8 cellular contexts compared by ENCODE assay signal in the genomic region with DNA sequence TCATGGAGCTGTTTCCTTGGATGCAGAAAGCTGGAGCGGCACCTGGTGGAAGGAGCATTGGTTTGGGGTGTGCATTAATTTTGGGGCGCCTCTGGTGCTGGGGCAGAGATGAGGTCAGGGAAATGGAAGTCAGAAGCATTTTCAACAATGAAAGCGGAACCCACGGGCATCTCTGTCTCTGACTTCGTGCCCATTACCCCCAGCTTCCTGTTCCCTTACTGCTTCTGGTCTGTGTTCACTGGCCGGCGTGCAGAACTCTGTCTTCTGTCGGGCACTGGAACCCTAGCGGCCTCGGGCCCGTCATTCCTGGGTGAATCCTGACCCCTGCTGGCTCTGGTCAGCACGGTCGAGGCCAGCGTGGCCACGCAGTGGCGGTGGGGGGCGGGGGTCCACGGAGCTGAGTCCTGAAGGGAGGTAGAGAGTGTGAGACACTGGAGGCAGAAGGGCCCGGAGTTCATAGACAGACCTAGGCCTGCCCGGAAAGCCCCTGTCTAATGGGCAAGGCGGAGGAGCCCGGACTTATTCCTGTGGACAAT. TPM values are rescaled to one million over a fixed set of nuclear protein-coding genes. Genes with fewer than 3 reads are reported as not detected.
DNase-seq lines count a peak whose midpoint lies in the region; ATAC-seq, FAIRE-seq and TF ChIP-seq lines count a peak whose summit lies in the region.

No MANE protein-coding gene starts in this region.

- TF ChIP-seq RAD21 in H1 (IDR thresholded peaks at IDR 0.05 in 1 of 2, conservative IDR thresholded peaks at IDR 0.05 in 1 of 2; ENCODE audit: low read depth in 2 of 2, low read length in 2 of 2): peak; percentile 95 to 96

- H3F3A ChIP-seq in PC-3 (ENCODE audit: low read length, unreplicated experiment): no peaks in the 10 kb centered on the region

- ATAC-seq in PC-3 (peak; percentile 90), GM18873 (IDR thresholded peaks at IDR 0.05; ENCODE audit: low FRiP score, unreplicated experiment) (no peak)

- H3K27me3 ChIP-seq in PC-3 (ENCODE audit: low read length): no peaks in the 10 kb centered on the region
- no peaks in the 10 kb centered on the region for H3K27me3 ChIP-seq in H1 (replicated peaks in 1 of 4; ENCODE audit: control insufficient read depth in 3 of 4, extremely low read depth in 1 of 4, insufficient read depth in 3 of 4, low read length in 3 of 4)

- no peak overlapping the region for H2BK120ac ChIP-seq in H1 (replicated peaks; ENCODE audit: low read depth, low read length)

- POLR2A ChIA-PET in PC-3 (lab: Charles Lee; ENCODE audit: unreplicated experiment): no interaction called here
- POLR2A ChIA-PET in H1 (lab: Charles Lee; ENCODE audit: partially characterized antibody): interaction anchor here (0.6 to 4.1 kb wide), 18 partner anchors 10 to 160 kb away, joined by 3 to 29 read pairs (median 4); a partner anchor contains a TSS

- no peaks in the 10 kb centered on the region for H3K9me2 ChIP-seq in PC-3 (replicated peaks; ENCODE audit: low read length)

- no peaks in the 10 kb centered on the region for H3K4me1 ChIP-seq in PC-3 (ENCODE audit: insufficient read depth, low read length)
- peaks cover 0 to 4% (median under 1%) of the 10 kb centered on the region in 4 experiments; a peak in 4 of 7 replicates for H3K4me1 ChIP-seq in H1 (replicated peaks in 1 of 4; ENCODE audit: control insufficient read depth in 3 of 4, insufficient read depth in 4 of 4, low read length in 3 of 4)

- H3K9ac ChIP-seq in PC-3 (ENCODE audit: low read length) (no peak overlapping the region), H1 (replicated peaks in 1 of 4; ENCODE audit: extremely low read depth in 1 of 4, low read depth in 3 of 4, low read length in 3 of 4) (no peak overlapping the region)

- H2AK5ac ChIP-seq in H1 (ENCODE audit: low read depth, low read length): no peak overlapping the region

- no peak for FAIRE-seq in H1 (lab: Jason Lieb, UNC)

- no peak overlapping the region for H3K56ac ChIP-seq in H1 (replicated peaks; ENCODE audit: insufficient read length, low read depth, low read length)

- no peaks in the 10 kb centered on the region for H4K20me1 ChIP-seq in PC-3 (ENCODE audit: low read length)
- no peaks in the 10 kb centered on the region for H4K20me1 ChIP-seq in H1 (replicated peaks in 1 of 2; ENCODE audit: control insufficient read depth in 1 of 2, insufficient read depth in 2 of 2, low read length in 2 of 2)

- no peak overlapping the region for H3K23ac ChIP-seq in H1 (ENCODE audit: insufficient read length)

- no peak overlapping the region for H3K14ac ChIP-seq in H1 (ENCODE audit: insufficient read length)

- H3K18ac ChIP-seq in H1 (ENCODE audit: extremely low read depth, low read length): no peak overlapping the region; the same call in 1 of the 2 replicates

- no peaks in the 10 kb centered on the region for H3K23me2 ChIP-seq in H1 (ENCODE audit: low read depth, low read length)

- no peak overlapping the region for H2BK5ac ChIP-seq in H1 (ENCODE audit: low read depth, low read length)

- H3K27ac ChIP-seq in PC-3 (ENCODE audit: low read length) (no peak overlapping the region), H1 (ENCODE audit: low read depth, low read length) (no peak overlapping the region)

- DNase-seq in stimulated activated CD4-positive, alpha-beta T cell treated with anti-CD3 and anti-CD28 coated beads, Interleukin-15, amount 100 ng/mL, for 24 hours: peak; percentile 32
- no peak for DNase-seq in stimulated activated CD4-positive, alpha-beta T cell treated with anti-CD3 and anti-CD28 coated beads, Interleukin-2, amount 100 ng/mL, for 24 hours
- DNase-seq in PC-3 (peak; percentile 46), H1 (ENCODE audit: low read depth in 1 of 2, low spot score in 2 of 2) (peak in 1 of 2 experiments; percentile 86), mesenteric fat pad (ENCODE audit: low spot score) (peak; percentile 92), NCI-H2196 (lab: John Stamatoyannopoulos, UW; ENCODE audit: unreplicated experiment) (no peak), occipital lobe (lab: John Stamatoyannopoulos, UW) (no peak)

- no peak overlapping the region for H2AFZ ChIP-seq in PC-3 (ENCODE audit: low read length)
- H2AFZ ChIP-seq in H1 (ENCODE audit: low read length): 0 out of 2 replicates have a peak overlapping the region, but pooled peaks have one; percentile 7

- no peak overlapping the region; the same call in 1 of the 2 replicates for H4K8ac ChIP-seq in H1 (ENCODE audit: extremely low read depth, insufficient read depth, low read length)

- 44% methylated on average over 22 of the region's 22 CpGs; no CpG with 5 or more reads in 1 of the 2 experiments for WGBS in H1 (ENCODE audit: extremely low coverage in 1 of 2, insufficient coverage in 1 of 2, insufficient read length in 1 of 2, insufficient replicate concordance in 2 of 2, low coverage in 1 of 2, low lambda C conversion rate in 2 of 2, missing lambda C conversion rate in 1 of 2), 2 experiments

- TF ChIP-seq EP300 in H1 (IDR thresholded peaks at IDR 0.05; ENCODE audit: borderline replicate concordance in 1 of 2, low read depth in 2 of 2, low read length in 2 of 2): no peak

- no TSS peak for BruUV-seq in PC-3 (replicated peaks; lab: Mats Ljungman, UMichigan)

- H3K9me3 ChIP-seq in PC-3 (ENCODE audit: low read length) (no peaks in the 10 kb centered on the region), H1 (ENCODE audit: insufficient read depth in 2 of 2, low read depth in 1 of 2, low read length in 1 of 2) (no peaks in the 10 kb centered on the region)

- no peak for TF ChIP-seq POLR2A in H1 (IDR thresholded peaks at IDR 0.05; ENCODE audit: control extremely low read depth in 1 of 2, low read depth in 2 of 2, low read length in 2 of 2)

- no peak overlapping the region for H4K91ac ChIP-seq in H1 (replicated peaks; ENCODE audit: insufficient read length, low read length)

- no peak overlapping the region for H4K5ac ChIP-seq in H1 (ENCODE audit: insufficient read length, low read depth, low read length)

- H3K4me2 ChIP-seq in PC-3 (ENCODE audit: low read length): no peak overlapping the region
- no peak overlapping the region for H3K4me2 ChIP-seq in H1 (ENCODE audit: insufficient read depth in 1 of 2, low read depth in 2 of 2, low read length in 2 of 2)

- H3K79me2 ChIP-seq in PC-3 (ENCODE audit: low read length) (no peaks in the 10 kb centered on the region), H1 (ENCODE audit: control insufficient read depth in 1 of 2, insufficient read depth in 2 of 2, low read length in 2 of 2) (no peaks in the 10 kb centered on the region)

- H3K36me3 ChIP-seq in PC-3 (ENCODE audit: low read depth, low read length) (no peaks in the 10 kb centered on the region), H1 (ENCODE audit: control insufficient read depth in 2 of 4, insufficient read depth in 4 of 4, low read length in 3 of 4) (no peaks in the 10 kb centered on the region)

- H2BK20ac ChIP-seq in H1 (ENCODE audit: low read length): no peak overlapping the region

- H2BK15ac ChIP-seq in H1 (ENCODE audit: low read length): no peak overlapping the region

- no peak overlapping the region for H3K4me3 ChIP-seq in PC-3 (ENCODE audit: low read length)
- no peak overlapping the region; a peak in 1 of 8 replicates for H3K4me3 ChIP-seq in H1 (ENCODE audit: extremely low read depth in 1 of 4, insufficient read depth in 2 of 4, low read depth in 3 of 4, low read length in 4 of 4)

- H3K79me1 ChIP-seq in H1 (ENCODE audit: low read depth, low read length): no peaks in the 10 kb centered on the region

- CTCF ChIA-PET in PC-3 (lab: Charles Lee) (interaction anchor here (0.6 kb wide), 1 partner anchor 8 kb away, joined by 3 read pairs; no protein-coding TSS in a partner anchor), H1 (lab: Charles Lee; ENCODE audit: partially characterized antibody) (interaction anchor here (0.7 to 9.8 kb wide), 46 partner anchors 9 to 386 kb away, joined by 3 to 106 read pairs (median 6); a partner anchor contains a TSS)

- TF ChIP-seq CTCF in PC-3 (conservative IDR thresholded peaks at IDR 0.05; ENCODE audit: low read depth, low read length) (peak; percentile 67), H1 (IDR thresholded peaks at IDR 0.05; ENCODE audit: control extremely low read depth in 1 of 3, insufficient read depth in 1 of 3, low read depth in 1 of 3, low read length in 3 of 3) (peak; percentile 85 to 93 (median 88))

- H2BK12ac ChIP-seq in H1 (ENCODE audit: low read depth, low read length): no peak overlapping the region

- no peak overlapping the region for H3K4ac ChIP-seq in H1 (replicated peaks; ENCODE audit: insufficient read length, low read depth, low read length)

- intact Hi-C loops in PC-3 (cut with micrococcal nuclease): loop anchor here (1.0 to 10.0 kb wide), 2 partner anchors 81 to 160 kb away; a partner anchor contains a TSS

RNA-seq across cellular contexts. Expression of a gene that starts 7.9 kb away (rescaled TPM):
- total RNA-seq in PC-3 (2014; rRNA removed) (0.58 TPM in 1 of 2 replicates, not detected in the other), mesenteric fat pad (not detected), occipital lobe (0.62 TPM)
- 0.13 TPM in 1 of 2 replicates, not detected in the other for total RNA-seq in H1 (2021; fragmentation: NEBNext Ultra II Directional; extraction: Animal tissue kit (Norgen Biotek cat#: 25700))
- polyA plus RNA-seq in H1 (2011; rRNA removed): 0.59 and 0.93 TPM in 2 replicates
- 0.62 TPM for polyA plus RNA-seq in H1 (2011; cell fraction: cytosol; rRNA removed)
- polyA plus RNA-seq in H1 (2011; cell fraction: nucleus; rRNA removed): 0.64 TPM
- 0.25 to 0.36 TPM (median 0.27 TPM) in 3 of 4 replicates, not detected in the other for polyA plus RNA-seq in H1 (2012, experiment 1 of 2)
- polyA plus RNA-seq in H1 (2012, experiment 2 of 2): 0.16 TPM
- 0.26 TPM for polyA plus RNA-seq in H1 (2013, experiment 1 of 2)
- 0.35 TPM for polyA plus RNA-seq in H1 (2013, experiment 2 of 2)
- 0.13 TPM in 1 of 2 replicates, not detected in the other for polyA minus RNA-seq in H1 (2011; rRNA and poly(A)+ RNA removed)
- polyA minus RNA-seq in H1 (2011; cell fraction: cytosol; rRNA and poly(A)+ RNA removed): not detected
- polyA minus RNA-seq in H1 (2011; cell fraction: nucleus; rRNA and poly(A)+ RNA removed): 0.60 TPM

RNA-seq across cellular contexts. Expression of a gene that starts 12.5 kb away (rescaled TPM):
- 204 and 282 TPM in 2 replicates for total RNA-seq in PC-3 (2014; rRNA removed)
- 228 and 238 TPM in 2 replicates for total RNA-seq in H1 (2021; fragmentation: NEBNext Ultra II Directional; extraction: Animal tissue kit (Norgen Biotek cat#: 25700))
- 1,335 and 1,623 TPM in 2 replicates for polyA plus RNA-seq in H1 (2011; rRNA removed)
- polyA plus RNA-seq in H1 (2011; cell fraction: cytosol; rRNA removed): 1,271 TPM
- polyA plus RNA-seq in H1 (2011; cell fraction: nucleus; rRNA removed): 377 TPM
- polyA plus RNA-seq in H1 (2012, experiment 1 of 2): 395 to 466 TPM (median 428 TPM) in 4 replicates
- polyA plus RNA-seq in H1 (2012, experiment 2 of 2): 735 TPM
- 408 TPM for polyA plus RNA-seq in H1 (2013, experiment 1 of 2)
- 417 TPM for polyA plus RNA-seq in H1 (2013, experiment 2 of 2)
- 20.1 and 23.2 TPM in 2 replicates for polyA minus RNA-seq in H1 (2011; rRNA and poly(A)+ RNA removed)
- polyA minus RNA-seq in H1 (2011; cell fraction: cytosol; rRNA and poly(A)+ RNA removed): 67.1 TPM
- polyA minus RNA-seq in H1 (2011; cell fraction: nucleus; rRNA and poly(A)+ RNA removed): 79.0 TPM
- 49.6 TPM for total RNA-seq in mesenteric fat pad
- 61.6 TPM for total RNA-seq in occipital lobe

RNA-seq across cellular contexts. Expression of a gene that starts 12.6 kb away (rescaled TPM):
- total RNA-seq in PC-3 (2014; rRNA removed) (28.6 and 32.2 TPM in 2 replicates), mesenteric fat pad (37.8 TPM), occipital lobe (22.6 TPM)
- total RNA-seq in H1 (2021; fragmentation: NEBNext Ultra II Directional; extraction: Animal tissue kit (Norgen Biotek cat#: 25700)): 52.6 and 55.7 TPM in 2 replicates
- 34.8 and 83.1 TPM in 2 replicates for polyA plus RNA-seq in H1 (2011; rRNA removed)
- 61.8 TPM for polyA plus RNA-seq in H1 (2011; cell fraction: cytosol; rRNA removed)
- polyA plus RNA-seq in H1 (2011; cell fraction: nucleus; rRNA removed): 378 TPM
- polyA plus RNA-seq in H1 (2012, experiment 1 of 2): 36.1 to 78.9 TPM (median 69.1 TPM) in 4 replicates
- polyA plus RNA-seq in H1 (2012, experiment 2 of 2): 44.7 TPM
- 40.7 TPM for polyA plus RNA-seq in H1 (2013, experiment 1 of 2)
- 37.4 TPM for polyA plus RNA-seq in H1 (2013, experiment 2 of 2)
- 16.2 and 16.8 TPM in 2 replicates for polyA minus RNA-seq in H1 (2011; rRNA and poly(A)+ RNA removed)
- 33.4 TPM for polyA minus RNA-seq in H1 (2011; cell fraction: cytosol; rRNA and poly(A)+ RNA removed)
- 47.4 TPM for polyA minus RNA-seq in H1 (2011; cell fraction: nucleus; rRNA and poly(A)+ RNA removed)

RNA-seq across cellular contexts. Expression of a gene that starts 33.9 kb away (rescaled TPM):
- total RNA-seq in PC-3 (2014; rRNA removed) (not detected in 2 replicates), mesenteric fat pad (2.6 TPM), occipital lobe (not detected)
- total RNA-seq in H1 (2021; fragmentation: NEBNext Ultra II Directional; extraction: Animal tissue kit (Norgen Biotek cat#: 25700)): not detected in 2 replicates
- polyA plus RNA-seq in H1 (2011; rRNA removed): not detected in 2 replicates
- polyA plus RNA-seq in H1 (2011; cell fraction: cytosol; rRNA removed): not detected
- polyA plus RNA-seq in H1 (2011; cell fraction: nucleus; rRNA removed): not detected
- polyA plus RNA-seq in H1 (2012, experiment 1 of 2): 0.06 to 0.11 TPM in 2 of 4 replicates, not detected in the others
- polyA plus RNA-seq in H1 (2012, experiment 2 of 2): not detected
- polyA plus RNA-seq in H1 (2013, experiment 1 of 2): not detected
- polyA plus RNA-seq in H1 (2013, experiment 2 of 2): not detected
- polyA minus RNA-seq in H1 (2011; rRNA and poly(A)+ RNA removed): not detected in 2 replicates
- polyA minus RNA-seq in H1 (2011; cell fraction: cytosol; rRNA and poly(A)+ RNA removed): not detected
- polyA minus RNA-seq in H1 (2011; cell fraction: nucleus; rRNA and poly(A)+ RNA removed): not detected

RNA-seq across cellular contexts. Expression of a gene that starts 44.2 kb away (rescaled TPM):
- total RNA-seq in PC-3 (2014; rRNA removed): 0.17 TPM in 1 of 2 replicates, not detected in the other
- 0.19 and 0.33 TPM in 2 replicates for total RNA-seq in H1 (2021; fragmentation: NEBNext Ultra II Directional; extraction: Animal tissue kit (Norgen Biotek cat#: 25700))
- 0.15 and 0.33 TPM in 2 replicates for polyA plus RNA-seq in H1 (2011; rRNA removed)
- polyA plus RNA-seq in H1 (2011; cell fraction: cytosol; rRNA removed): 0.44 TPM
- polyA plus RNA-seq in H1 (2011; cell fraction: nucleus; rRNA removed): 3.6 TPM
- 0.46 to 0.84 TPM (median 0.66 TPM) in 4 replicates for polyA plus RNA-seq in H1 (2012, experiment 1 of 2)
- polyA plus RNA-seq in H1 (2012, experiment 2 of 2): 0.12 TPM
- polyA plus RNA-seq in H1 (2013, experiment 1 of 2): 0.08 TPM
- 0.09 TPM for polyA plus RNA-seq in H1 (2013, experiment 2 of 2)
- polyA minus RNA-seq in H1 (2011; rRNA and poly(A)+ RNA removed): 0.10 and 0.32 TPM in 2 replicates
- polyA minus RNA-seq in H1 (2011; cell fraction: cytosol; rRNA and poly(A)+ RNA removed): 0.37 TPM
- 1.1 TPM for polyA minus RNA-seq in H1 (2011; cell fraction: nucleus; rRNA and poly(A)+ RNA removed)
- total RNA-seq in mesenteric fat pad: not detected
- total RNA-seq in occipital lobe: 0.16 TPM

Comparison
In these comparisons a context has a peak if more than half of its experiments do, and no peak if none do; other contexts are left out.
1. DNase-seq: peak in stimulated activated CD4-positive, alpha-beta T cell treated with anti-CD3 and anti-CD28 coated beads, Interleukin-15, amount 100 ng/mL, for 24 hours (single experiment), PC-3 (single experiment) and mesenteric fat pad (single experiment); none in stimulated activated CD4-positive, alpha-beta T cell treated with anti-CD3 and anti-CD28 coated beads, Interleukin-2, amount 100 ng/mL, for 24 hours (0 of 2), NCI-H2196 (single experiment) and occipital lobe (single experiment).